Comparison of ENCODE assay signal across 8 cellular contexts in the genomic region with DNA sequence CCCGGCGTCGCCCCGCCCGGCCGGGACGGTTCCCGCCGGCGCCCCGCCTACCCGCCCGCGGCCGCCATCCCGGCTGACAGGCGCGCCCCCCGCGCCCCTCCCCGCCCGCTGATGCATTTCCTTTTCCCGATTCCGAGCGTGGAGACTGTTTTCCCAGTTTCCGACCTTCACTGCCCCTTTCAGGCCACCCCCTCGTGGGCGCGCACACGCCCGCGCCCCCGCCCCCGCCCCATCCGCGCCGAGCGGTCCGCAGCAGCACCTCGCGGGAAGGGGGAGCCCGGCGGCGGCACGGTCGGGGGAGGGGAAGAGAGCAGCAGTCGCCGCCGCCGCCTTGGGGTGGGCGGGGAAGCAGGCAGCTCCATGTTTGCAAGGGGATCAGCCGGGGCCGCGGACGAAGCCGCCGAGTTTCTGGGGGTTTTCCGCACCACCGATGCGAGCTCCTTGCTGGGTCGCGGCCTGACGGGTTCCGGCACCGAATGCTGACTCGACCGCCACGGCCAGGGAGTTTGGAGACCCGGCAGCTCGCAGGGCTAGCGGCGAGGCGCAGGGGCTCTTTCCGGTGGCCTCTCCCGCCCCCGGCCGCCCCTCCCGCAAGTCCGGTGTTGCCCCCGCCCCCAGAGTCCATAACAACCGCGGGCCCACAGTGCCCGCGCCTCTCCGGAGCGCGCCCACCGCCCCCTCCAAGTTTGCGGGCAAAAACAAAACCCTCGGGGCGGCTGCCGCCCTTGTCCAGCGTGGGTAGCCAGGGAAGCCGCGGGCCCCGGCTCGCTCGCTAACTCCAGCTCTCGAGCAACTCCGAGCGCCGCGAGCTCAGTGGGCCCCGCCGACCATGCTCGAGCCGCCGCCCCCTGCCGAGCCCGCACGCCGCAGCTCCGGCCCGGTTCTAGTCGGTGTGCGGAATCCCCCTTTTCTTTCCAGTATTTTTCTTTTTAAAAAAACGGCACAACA. TPM values are rescaled to one million over a fixed set of nuclear protein-coding genes. Genes with fewer than 3 reads are reported as not detected.
DNase-seq lines count a peak whose midpoint lies in the region; ATAC-seq, FAIRE-seq and TF ChIP-seq lines count a peak whose summit lies in the region.

No MANE protein-coding gene starts in this region.

- H3K4me3 ChIP-seq in A549 = peak overlapping the region; percentile 74
- H3K4me3 ChIP-seq in H7 (ENCODE audit: insufficient read depth, low read depth, low read length) = peak overlapping the region; percentile 96
- H3K4me3 ChIP-seq in trophoblast cell (ENCODE audit: low read depth, low read length) = peak overlapping the region; percentile 92
- H3K4me3 ChIP-seq in tibial nerve = peak overlapping the region; percentile 72 to 94 (median 84)

- peaks cover 27% of the 10 kb centered on the region for H3K9me3 Mint-ChIP-seq in glutamatergic neuron (ENCODE audit: unreplicated experiment)

- H3K4me3 Mint-ChIP-seq in glutamatergic neuron (ENCODE audit: unreplicated experiment) = peak overlapping the region; percentile 86

- H3K18ac ChIP-seq in trophoblast cell (ENCODE audit: low read length) = peak overlapping the region; percentile 92

- H3K14ac ChIP-seq in trophoblast cell (ENCODE audit: low read length) = peak overlapping the region; percentile 77

- TF ChIP-seq EP300 in A549 (IDR thresholded peaks at IDR 0.05) (no peak), tibial nerve (IDR thresholded peaks at IDR 0.05) (no peak)

- H4K91ac ChIP-seq in trophoblast cell (ENCODE audit: low read depth, low read length) = peak overlapping the region; percentile 81

- POLR2A ChIA-PET in A549 (lab: Yijun Ruan, JAX) = interaction anchor here (0.6 to 7.3 kb wide), 20 partner anchors 9 to 388 kb away, joined by 3 to 148 read pairs (median 4); a partner anchor contains a TSS

- H3K27ac Mint-ChIP-seq in glutamatergic neuron (ENCODE audit: unreplicated experiment) = peak overlapping the region; percentile 48

- 0 out of 5 replicates have a peak, but pooled peaks of 1 of the 2 experiments have one; percentile 12 for TF ChIP-seq RAD21 in A549 (conservative IDR thresholded peaks at IDR 0.05 in 1 of 2, IDR thresholded peaks at IDR 0.05 in 1 of 2)

- H3K36me3 Mint-ChIP-seq in glutamatergic neuron (ENCODE audit: unreplicated experiment) = no peaks in the 10 kb centered on the region

- H2AK5ac ChIP-seq in trophoblast cell (ENCODE audit: low read length) = peak overlapping the region; percentile 29

- peaks cover 21% of the 10 kb centered on the region for H3K27me3 Mint-ChIP-seq in glutamatergic neuron (ENCODE audit: unreplicated experiment)

- no peaks in the 10 kb centered on the region for H3K36me3 ChIP-seq in H7 (replicated peaks; ENCODE audit: control insufficient read depth, insufficient read depth, low read length)
- H3K36me3 ChIP-seq in trophoblast cell (ENCODE audit: control insufficient read depth in 1 of 2, insufficient read depth in 2 of 2, low read length in 2 of 2) = no peaks in the 10 kb centered on the region
- H3K36me3 ChIP-seq in tibial nerve = no peaks in the 10 kb centered on the region

- WGBS in A549 (ENCODE audit: missing lambda C conversion rate) = under 1% methylated on average over 43 of the region's 117 CpGs
- WGBS in trophoblast cell (ENCODE audit: extremely low coverage, insufficient coverage, insufficient read length) = no CpG with 5 or more reads among the region's 117 CpGs
- WGBS in tibial nerve, 2 donors = 0 to 2% methylated on average over 44 to 55 of the region's 117 CpGs

- H2BK12ac ChIP-seq in trophoblast cell (ENCODE audit: low read length) = no peak overlapping the region

- H3K27ac ChIP-seq in A549 (peak overlapping the region; percentile 92), trophoblast cell (ENCODE audit: low read depth, low read length) (peak overlapping the region; percentile 94), tibial nerve (peak overlapping the region; percentile 90 to 99 (median 96))

- H3K4ac ChIP-seq in trophoblast cell (ENCODE audit: low read depth, low read length) = peak overlapping the region; percentile 73

- peaks cover 28% of the 10 kb centered on the region for H3K79me1 ChIP-seq in trophoblast cell (ENCODE audit: low read length)

- no peak for FAIRE-seq in A549 (lab: Jason Lieb, UNC)

- peak overlapping the region; percentile 83 for H2BK120ac ChIP-seq in trophoblast cell (ENCODE audit: insufficient read depth, low read length, poor library complexity)

- H2AFZ ChIP-seq in trophoblast cell (ENCODE audit: insufficient read depth, low read length, poor library complexity) = peak overlapping the region; percentile 75

- H3K4me1 ChIP-seq in A549 (peaks cover 9% of the 10 kb centered on the region), trophoblast cell (ENCODE audit: control insufficient read depth in 1 of 2, insufficient read depth in 2 of 2, low read length in 2 of 2) (peaks cover 4 to 8% of the 10 kb centered on the region in 2 experiments), tibial nerve (peaks cover 0 to 27% (median 8%) of the 10 kb centered on the region in 4 donors)

- TF ChIP-seq CTCF in A549 (IDR thresholded peaks at IDR 0.05) = no peak
- TF ChIP-seq CTCF in glutamatergic neuron (IDR thresholded peaks at IDR 0.05; ENCODE audit: partially characterized antibody, unreplicated experiment) = no peak
- peak in 1 of 5 experiments; percentile 2 for TF ChIP-seq CTCF in tibial nerve (IDR thresholded peaks at IDR 0.05)

- H2BK5ac ChIP-seq in trophoblast cell (ENCODE audit: low read depth, low read length, poor library complexity) = peak overlapping the region; percentile 82

- H3K27me3 ChIP-seq in H7 (ENCODE audit: control insufficient read depth, insufficient read depth, low read length) (no peaks in the 10 kb centered on the region), trophoblast cell (ENCODE audit: insufficient read depth, low read length) (no peaks in the 10 kb centered on the region), tibial nerve (no peaks in the 10 kb centered on the region)

- no peaks in the 10 kb centered on the region for H3K9me3 ChIP-seq in A549
- no peaks in the 10 kb centered on the region for H3K9me3 ChIP-seq in trophoblast cell (ENCODE audit: insufficient read depth, low read depth, low read length)
- no peaks in the 10 kb centered on the region for H3K9me3 ChIP-seq in tibial nerve

- TF ChIP-seq POLR2A in A549 (IDR thresholded peaks at IDR 0.05; ENCODE audit: low read length) = peak; percentile 1; the same call in 1 of the 2 replicates
- TF ChIP-seq POLR2A in tibial nerve (IDR thresholded peaks at IDR 0.05) = no peak

- H3K23ac ChIP-seq in trophoblast cell (ENCODE audit: low read length) = no peak overlapping the region

- H3K4me2 ChIP-seq in A549 = peak overlapping the region; percentile 87
- peak overlapping the region; percentile 90 for H3K4me2 ChIP-seq in trophoblast cell (ENCODE audit: low read length)

- H4K12ac ChIP-seq in trophoblast cell (ENCODE audit: low read depth, low read length) = peak overlapping the region; percentile 40

- H3K79me2 ChIP-seq in trophoblast cell (ENCODE audit: control insufficient read depth, insufficient read depth, low read length, poor library complexity) = peaks cover 22% of the 10 kb centered on the region

- H4K8ac ChIP-seq in trophoblast cell (ENCODE audit: low read depth, low read length) = peak overlapping the region; percentile 72

- ATAC-seq in A549 = peak in 1 of 2 experiments; percentile 3; a peak in 1 of 6 replicates
- no peak for ATAC-seq in GM21723 (IDR thresholded peaks at IDR 0.05; ENCODE audit: unreplicated experiment)

- peak overlapping the region; percentile 96 for H3K9ac ChIP-seq in trophoblast cell (ENCODE audit: low read length)

- H3K4me1 Mint-ChIP-seq in glutamatergic neuron (ENCODE audit: low read depth, unreplicated experiment) = peaks cover 10% of the 10 kb centered on the region

- peak in 1 of 2 experiments; percentile 71 for DNase-seq in A549 (ENCODE audit: low read depth in 1 of 2, low spot score in 1 of 2)
- peak; percentile 81 for DNase-seq in H7
- DNase-seq in RPMI8226 = peak; percentile 82
- DNase-seq in activated gamma-delta T cell (lab: John Stamatoyannopoulos, UW) = peak; percentile 77
- DNase-seq in glutamatergic neuron = peak; percentile 78
- peak; percentile 41 to 62 for DNase-seq in trophoblast cell
- DNase-seq in tibial nerve (ENCODE audit: low spot score in 2 of 2) = peak in 1 of 2 donors; percentile 42

- CTCF ChIA-PET in A549 (lab: Yijun Ruan, JAX) = interaction anchor here (0.6 to 7.0 kb wide), 15 partner anchors 9 to 566 kb away, joined by 3 to 49 read pairs (median 4); a partner anchor contains a TSS

TF ChIP-seq in A549, 52 proteins besides CTCF, POLR2A, EP300 and RAD21:
- TF ChIP-seq SMC3 (IDR thresholded peaks at IDR 0.05) (0 out of 3 replicates have a peak, but pooled peaks have one; percentile 8), PHF8 (IDR thresholded peaks at IDR 0.05; ENCODE audit: borderline replicate concordance, low read depth) (peak; percentile 36; the same call in 1 of the 2 replicates), JUN (IDR thresholded peaks at IDR 0.05) (peak in 1 of 2 experiments; percentile 74; a peak in 3 of 5 replicates), MAZ (IDR thresholded peaks at IDR 0.05; ENCODE audit: borderline replicate concordance, low read depth, low read length) (no peak), CHD4 (IDR thresholded peaks at IDR 0.05; ENCODE audit: borderline replicate concordance) (no peak)

RNA-seq across cellular contexts. Expression of a gene that starts 3.3 kb away (rescaled TPM):
- polyA plus RNA-seq in A549 (2011; rRNA removed) = 46.8 and 48.7 TPM in 2 replicates
- polyA plus RNA-seq in A549 (2012; cell fraction: cytosol; rRNA removed) = 30.7 and 42.3 TPM in 2 replicates
- 57.9 and 65.8 TPM in 2 replicates for polyA plus RNA-seq in A549 (2012; cell fraction: nucleus; rRNA removed)
- 33.9 to 38.6 TPM (median 35.9 TPM) in 3 replicates for polyA plus RNA-seq in A549 (2017; fragmentation: RNase III; extraction: RNeasy Plus Mini Kit Qiagen cat#74134 plus additional on column Dnase treatment)
- polyA minus RNA-seq in A549 (2011; rRNA and poly(A)+ RNA removed) = 104 TPM in 2 replicates
- 42.7 and 44.9 TPM in 2 replicates for total RNA-seq in H7 (2014; rRNA removed; shearing (Covaris generic))
- total RNA-seq in glutamatergic neuron (ENCODE audit: unreplicated experiment) = 45.4 TPM
- polyA plus RNA-seq in trophoblast cell (2013) = 27.7 and 28.8 TPM in 2 replicates
- total RNA-seq in tibial nerve = 10 to 100 TPM; 40.2 to 59.4 (median 43.1) TPM
